In the genomic region with DNA sequence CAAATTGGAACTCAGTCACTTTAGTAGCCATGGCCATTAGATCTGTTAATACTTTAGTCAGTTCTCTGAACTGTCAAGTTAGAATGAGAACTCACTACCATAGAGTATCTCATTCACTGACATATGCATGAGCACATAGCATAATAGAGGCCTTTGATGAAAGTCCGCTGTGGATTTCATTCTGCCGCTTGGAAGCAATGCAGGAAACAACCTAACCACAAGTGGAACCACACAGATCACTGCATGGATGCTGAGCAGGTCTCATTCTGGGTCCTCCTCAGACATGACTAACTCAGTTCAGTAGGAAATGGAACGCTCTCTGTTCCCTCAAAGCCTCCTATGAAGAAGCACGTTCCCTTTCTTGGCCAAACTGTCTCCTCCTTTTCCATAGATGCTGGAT, we compare ENCODE assay signal across 29 cellular contexts.
A peak's percentile ranks its signal among the peaks of the same experiment; 100 is the strongest.
DNase-seq lines count a peak whose midpoint lies in the region; ATAC-seq and TF ChIP-seq lines count a peak whose summit lies in the region.
"Had no signal": no experiment of that assay in that cellular context is flagged by ENCODE, and none has a peak within 500 bp of the region (broad histone marks: within the 10 kb centered on the region; RNA-seq: fewer than 3 reads in every experiment).

No MANE protein-coding gene starts in this region.

- peaks cover 7% of the 10 kb centered on the region for H3K27me3 Mint-ChIP-seq in activated naive CD8-positive, alpha-beta T cell treated with anti-CD3 and anti-CD28 coated beads, Interleukin-2, amount 10 ng/mL, durations not matched to agents 7 days and 5 days
- peaks cover 9% of the 10 kb centered on the region for H3K27me3 Mint-ChIP-seq in activated naive CD8-positive, alpha-beta T cell treated with anti-CD3 and anti-CD28 coated beads for 36 hours
- H3K27me3 Mint-ChIP-seq: activated B cell treated with CpG ODN at 0.5 μM for 24 hours; CD4-positive, alpha-beta T cell; progenitor cell of endocrine pancreas; stimulated activated naive B cell treated with anti-CD40 and anti-IgM and Interleukin-4, amounts not matched to agents 10 μg/mL and 1 μg/mL and 100 μg/mL, for 72 hours had no signal

- POLR2A ChIA-PET in activated naive CD8-positive, alpha-beta T cell treated with anti-CD3 and anti-CD28 coated beads, Interleukin-2, amount 10 ng/mL, durations not matched to agents 7 days and 5 days (lab: Charles Lee): no interaction called here

- H3K9me3 Mint-ChIP-seq in activated naive CD8-positive, alpha-beta T cell treated with anti-CD3 and anti-CD28 coated beads, Interleukin-2, amount 10 ng/mL, durations not matched to agents 7 days and 5 days: no peaks in the 10 kb centered on the region
- no peaks in the 10 kb centered on the region for H3K9me3 Mint-ChIP-seq in activated naive CD8-positive, alpha-beta T cell treated with anti-CD3 and anti-CD28 coated beads for 36 hours
- H3K9me3 Mint-ChIP-seq: activated B cell treated with CpG ODN at 0.5 μM for 24 hours; CD4-positive, alpha-beta T cell had no signal

- H3K4me3 Mint-ChIP-seq in activated naive CD8-positive, alpha-beta T cell treated with anti-CD3 and anti-CD28 coated beads, Interleukin-2, amount 10 ng/mL, durations not matched to agents 7 days and 5 days: no peak overlapping the region
- no peak overlapping the region for H3K4me3 Mint-ChIP-seq in activated naive CD8-positive, alpha-beta T cell treated with anti-CD3 and anti-CD28 coated beads for 36 hours
- H3K4me3 Mint-ChIP-seq: activated B cell treated with CpG ODN at 0.5 μM for 24 hours; CD4-positive, alpha-beta T cell; stimulated activated naive B cell treated with anti-CD40 and anti-IgM and Interleukin-4, amounts not matched to agents 10 μg/mL and 1 μg/mL and 100 μg/mL, for 72 hours had no signal

- ATAC-seq in activated naive CD8-positive, alpha-beta T cell treated with anti-CD3 and anti-CD28 coated beads, Interleukin-2, amount 10 ng/mL, durations not matched to agents 7 days and 5 days (ENCODE audit: low read depth): peak; percentile 45
- ATAC-seq: foreskin keratinocyte; left cardiac atrium; right lobe of liver; stimulated activated naive B cell treated with anti-CD40 and anti-IgM and Interleukin-4, amounts not matched to agents 10 μg/mL and 1 μg/mL and 100 μg/mL, for 72 hours; upper lobe of right lung had no signal

- no peak for DNase-seq in activated naive CD8-positive, alpha-beta T cell treated with anti-CD3 and anti-CD28 coated beads, Interleukin-2, amount 10 ng/mL, durations not matched to agents 7 days and 5 days
- DNase-seq in activated naive CD8-positive, alpha-beta T cell treated with anti-CD3 and anti-CD28 coated beads for 36 hours: no peak
- DNase-seq in RPMI7951 (ENCODE audit: low read depth): peak; percentile 49
- DNase-seq in astrocyte of the spinal cord (ENCODE audit: low read depth, low spot score): peak; percentile 68
- no peak for DNase-seq in OCI-M2 (lab: John Stamatoyannopoulos, UW; ENCODE audit: unreplicated experiment)
- DNase-seq in anterior cingulate cortex (lab: John Stamatoyannopoulos, UW): no peak
- DNase-seq in cortex of kidney (lab: John Stamatoyannopoulos, UW): no peak
- no peak for DNase-seq in stimulated activated CD4-positive, alpha-beta T cell treated with anti-CD3 and anti-CD28 coated beads, Interleukin-15, amount 100 ng/mL, for 24 hours
- DNase-seq: 8988T; activated B cell treated with CpG ODN at 0.5 μM for 24 hours; activated CD4-positive, alpha-beta T cell treated with anti-CD3 and anti-CD28 coated beads, Interleukin-2, amount 50 U/mL, for 1 hour; activated naive CD4-positive, alpha-beta T cell treated with Interleukin-2 at 50 U/mL for 16 hours; amygdala; caudate nucleus; CD4-positive, alpha-beta T cell; foreskin keratinocyte; H7; KG1; left cardiac atrium; NCI-H446; NCI-H82; right lobe of liver; Right ventricle myocardium superior; stimulated activated CD4-positive, alpha-beta T cell treated with anti-CD3 and anti-CD28 coated beads, Interleukin-4, amount 100 ng/mL, for 4 hours; stimulated activated naive B cell treated with anti-CD40 and anti-IgM and Interleukin-4, amounts not matched to agents 10 μg/mL and 1 μg/mL and 100 μg/mL, for 72 hours; upper lobe of right lung had no signal

- in situ Hi-C loops in astrocyte of the spinal cord (cut with HindIII; ENCODE audit: low sequenced_read_pairs): no loop called here

- no peak overlapping the region for H3K4me3 ChIP-seq in astrocyte of the spinal cord (ENCODE audit: low read depth, low read length)
- H3K4me3 ChIP-seq: esophagus muscularis mucosa, right lobe of liver, suprapubic skin, upper lobe of right lung had no signal

- H3K36me3 Mint-ChIP-seq in activated naive CD8-positive, alpha-beta T cell treated with anti-CD3 and anti-CD28 coated beads, Interleukin-2, amount 10 ng/mL, durations not matched to agents 7 days and 5 days: no peaks in the 10 kb centered on the region
- no peaks in the 10 kb centered on the region for H3K36me3 Mint-ChIP-seq in activated naive CD8-positive, alpha-beta T cell treated with anti-CD3 and anti-CD28 coated beads for 36 hours
- H3K36me3 Mint-ChIP-seq: stimulated activated naive B cell treated with anti-CD40 and anti-IgM and Interleukin-4, amounts not matched to agents 10 μg/mL and 1 μg/mL and 100 μg/mL, for 72 hours had no signal

- no peak overlapping the region for H3K27ac Mint-ChIP-seq in activated naive CD8-positive, alpha-beta T cell treated with anti-CD3 and anti-CD28 coated beads, Interleukin-2, amount 10 ng/mL, durations not matched to agents 7 days and 5 days
- no peak overlapping the region for H3K27ac Mint-ChIP-seq in activated naive CD8-positive, alpha-beta T cell treated with anti-CD3 and anti-CD28 coated beads for 36 hours
- H3K27ac Mint-ChIP-seq: activated B cell treated with CpG ODN at 0.5 μM for 24 hours; CD4-positive, alpha-beta T cell; progenitor cell of endocrine pancreas; stimulated activated naive B cell treated with anti-CD40 and anti-IgM and Interleukin-4, amounts not matched to agents 10 μg/mL and 1 μg/mL and 100 μg/mL, for 72 hours had no signal

- TF ChIP-seq CTCF in astrocyte of the spinal cord (IDR thresholded peaks at IDR 0.05; ENCODE audit: low read depth, low read length): no peak

- H3K4me1 Mint-ChIP-seq in activated naive CD8-positive, alpha-beta T cell treated with anti-CD3 and anti-CD28 coated beads, Interleukin-2, amount 10 ng/mL, durations not matched to agents 7 days and 5 days: no peaks in the 10 kb centered on the region
- peaks cover 4% of the 10 kb centered on the region for H3K4me1 Mint-ChIP-seq in activated naive CD8-positive, alpha-beta T cell treated with anti-CD3 and anti-CD28 coated beads for 36 hours
- H3K4me1 Mint-ChIP-seq: activated B cell treated with CpG ODN at 0.5 μM for 24 hours; stimulated activated naive B cell treated with anti-CD40 and anti-IgM and Interleukin-4, amounts not matched to agents 10 μg/mL and 1 μg/mL and 100 μg/mL, for 72 hours had no signal

Comparison
In these comparisons a context has a peak if more than half of its experiments do, and no peak if none do; other contexts are left out.
1. DNase-seq: peak in RPMI7951 (single experiment) and astrocyte of the spinal cord (single experiment); none in activated naive CD8-positive, alpha-beta T cell treated with anti-CD3 and anti-CD28 coated beads, Interleukin-2, amount 10 ng/mL, durations not matched to agents 7 days and 5 days (single experiment), activated naive CD8-positive, alpha-beta T cell treated with anti-CD3 and anti-CD28 coated beads for 36 hours (single experiment), OCI-M2 (single experiment), anterior cingulate cortex (0 of 58), cortex of kidney (single experiment) and stimulated activated CD4-positive, alpha-beta T cell treated with anti-CD3 and anti-CD28 coated beads, Interleukin-15, amount 100 ng/mL, for 24 hours (single experiment).